8 cellular contexts compared by ENCODE assay signal in genomic region chr17:34420254-34420766, GRCh38. TPM values are rescaled to one million over a fixed set of nuclear protein-coding genes. Genes with fewer than 3 reads are reported as not detected.
DNase-seq lines count a peak whose midpoint lies in the region; ATAC-seq, FAIRE-seq and TF ChIP-seq lines count a peak whose summit lies in the region.

No MANE protein-coding gene starts in this region.

- H3K9me3 Mint-ChIP-seq in T-helper 2 cell treated with Interferon-gamma antibody and Interleukin-4, amounts not matched to agents 5 μg/mL and 100 μg/mL, for 36 hours = no peaks in the 10 kb centered on the region
- no peaks in the 10 kb centered on the region for H3K9me3 Mint-ChIP-seq in astrocyte (ENCODE audit: unreplicated experiment)

- no peak for FAIRE-seq in astrocyte (lab: Jason Lieb, UNC)

- peaks cover 9% of the 10 kb centered on the region for H3K4me1 Mint-ChIP-seq in T-helper 2 cell treated with Interferon-gamma antibody and Interleukin-4, amounts not matched to agents 5 μg/mL and 100 μg/mL, for 36 hours (ENCODE audit: low read depth)
- H3K4me1 Mint-ChIP-seq in astrocyte (ENCODE audit: low read depth, unreplicated experiment) = no peaks in the 10 kb centered on the region

- H3K79me2 ChIP-seq in astrocyte (ENCODE audit: insufficient read depth, low read length) = no peaks in the 10 kb centered on the region

- H3K27ac Mint-ChIP-seq in T-helper 2 cell treated with Interferon-gamma antibody and Interleukin-4, amounts not matched to agents 5 μg/mL and 100 μg/mL, for 36 hours = no peak overlapping the region
- H3K27ac Mint-ChIP-seq in astrocyte (ENCODE audit: unreplicated experiment) = no peak overlapping the region

- no peaks in the 10 kb centered on the region for H3K36me3 ChIP-seq in astrocyte (ENCODE audit: insufficient read depth, low read length)
- H3K36me3 ChIP-seq in spleen = no peaks in the 10 kb centered on the region

- no peak overlapping the region for H3K9ac ChIP-seq in astrocyte (ENCODE audit: low read length)

- H3K27ac ChIP-seq in astrocyte (ENCODE audit: low read depth, low read length) (no peak overlapping the region), spleen (no peak overlapping the region)

- no peak overlapping the region for H3K4me3 ChIP-seq in astrocyte (ENCODE audit: insufficient read depth, low read depth, low read length)
- H3K4me3 ChIP-seq in spleen = no peak overlapping the region

- 4 to 9% (median 8%) methylated on average over 6 of the region's 6 CpGs for WGBS in spleen, 5 donors

- POLR2A ChIA-PET in GM10248 (lab: Yijun Ruan, JAX) = no interaction called here

- H3K4me3 Mint-ChIP-seq in T-helper 2 cell treated with Interferon-gamma antibody and Interleukin-4, amounts not matched to agents 5 μg/mL and 100 μg/mL, for 36 hours = no peak overlapping the region
- no peak overlapping the region for H3K4me3 Mint-ChIP-seq in astrocyte (ENCODE audit: unreplicated experiment)

- H4K20me1 ChIP-seq in astrocyte (ENCODE audit: insufficient read depth, low read length) = no peaks in the 10 kb centered on the region

- no peak for TF ChIP-seq POLR2A in spleen (IDR thresholded peaks at IDR 0.05)

- ATAC-seq in HG03045 (IDR thresholded peaks at IDR 0.05; ENCODE audit: unreplicated experiment) = no peak

- peaks cover 5% of the 10 kb centered on the region for H3K27me3 ChIP-seq in astrocyte (ENCODE audit: insufficient read depth, low read length)
- H3K27me3 ChIP-seq in spleen (replicated peaks in 1 of 7) = peaks cover 0 to 64% (median 20%) of the 10 kb centered on the region in 7 donors

- peaks cover 41% of the 10 kb centered on the region for H3K27me3 Mint-ChIP-seq in T-helper 2 cell treated with Interferon-gamma antibody and Interleukin-4, amounts not matched to agents 5 μg/mL and 100 μg/mL, for 36 hours (ENCODE audit: low read depth)
- H3K27me3 Mint-ChIP-seq in astrocyte (ENCODE audit: low read depth, unreplicated experiment) = peaks cover 69% of the 10 kb centered on the region

- H3K4me1 ChIP-seq in astrocyte (ENCODE audit: insufficient read depth, low read length) (no peaks in the 10 kb centered on the region), spleen (peaks cover 0 to 8% (median 0%) of the 10 kb centered on the region in 6 donors)

- TF ChIP-seq CTCF in GM10248 (IDR thresholded peaks at IDR 0.05; ENCODE audit: control extremely low read depth, extremely low read depth, low read depth, missing control alignments) (peak; percentile 89), astrocyte (IDR thresholded peaks at IDR 0.05; ENCODE audit: insufficient read depth, low read depth, low read length) (peak; percentile 90), spleen (IDR thresholded peaks at IDR 0.05 in 8 of 11, conservative IDR thresholded peaks at IDR 0.05 in 3 of 11) (peak; percentile 78 to 96 (median 93))

- DNase-seq in GM10248 (ENCODE audit: extremely low spot score) = peak; percentile 71
- peak; percentile 50 for DNase-seq in NCI-H1105 (lab: John Stamatoyannopoulos, UW)
- peak; percentile 28 for DNase-seq in T-helper 2 cell treated with Interferon-gamma antibody and Interleukin-4, amounts not matched to agents 5 μg/mL and 100 μg/mL, for 36 hours (ENCODE audit: low spot score)
- DNase-seq in astrocyte (ENCODE audit: low read depth) = peak; percentile 19
- peak in 40 of 51 donors; percentile 2 to 71 (median 30) for DNase-seq in hypothalamus (lab: John Stamatoyannopoulos, UW)
- no peak for DNase-seq in spleen
- no peak for DNase-seq in mesenteric fat pad (ENCODE audit: low spot score)

- H3K36me3 Mint-ChIP-seq in T-helper 2 cell treated with Interferon-gamma antibody and Interleukin-4, amounts not matched to agents 5 μg/mL and 100 μg/mL, for 36 hours (ENCODE audit: low read depth) = no peaks in the 10 kb centered on the region
- no peaks in the 10 kb centered on the region for H3K36me3 Mint-ChIP-seq in astrocyte (ENCODE audit: low read depth, unreplicated experiment)

- intact Hi-C loops in spleen (cut with DNase I; ENCODE audit: low total_unique reads) = loop anchor here (5.0 to 10.0 kb wide), 2 partner anchors 214 to 697 kb away; partner anchors contain the start of gene RAD51D

- CTCF ChIA-PET in GM10248 (lab: Yijun Ruan, JAX) = interaction anchor here (0.8 to 6.8 kb wide), 24 partner anchors 9 to 1114 kb away, joined by 3 to 28 read pairs (median 4); partner anchors contain the start of gene RAD51D

- no peak overlapping the region for H3K4me2 ChIP-seq in astrocyte (ENCODE audit: low read length)

- H2AFZ ChIP-seq in astrocyte (ENCODE audit: low read depth, low read length) = no peak overlapping the region

- H3K9me3 ChIP-seq in astrocyte (ENCODE audit: insufficient read depth, low read depth, low read length) (no peaks in the 10 kb centered on the region), spleen (no peaks in the 10 kb centered on the region)

RNA-seq across cellular contexts. Expression of gene CCL1, which starts 57.3 kb away (rescaled TPM):
- not detected in 2 replicates for total RNA-seq in astrocyte
- total RNA-seq in spleen = not detected
- polyA plus RNA-seq in spleen = not detected
- not detected for total RNA-seq in mesenteric fat pad

Comparison
In these comparisons a context has a peak if more than half of its experiments do, and no peak if none do; other contexts are left out.
1. DNase-seq: peak in GM10248 (single experiment), NCI-H1105 (single experiment), T-helper 2 cell treated with Interferon-gamma antibody and Interleukin-4, amounts not matched to agents 5 μg/mL and 100 μg/mL, for 36 hours (single experiment), astrocyte (single experiment) and hypothalamus (40 of 51); none in spleen (single experiment) and mesenteric fat pad (single experiment).
2. Peak in every context shown above with its lines, with median percentiles within 50 percentile points of each other: CTCF ChIP-seq.